10 cellular contexts compared by ENCODE assay signal in genomic region chr1:205351984-205352713, GRCh38. TPM values are rescaled to one million over a fixed set of nuclear protein-coding genes. Genes with fewer than 3 reads are reported as not detected.
A peak's percentile ranks its signal among the peaks of the same experiment; 100 is the strongest.
DNase-seq lines count a peak whose midpoint lies in the region; ATAC-seq lines count a peak whose summit lies in the region.
"Had no signal": no experiment of that assay in that cellular context is flagged by ENCODE, and none has a peak within 500 bp of the region (broad histone marks: within the 10 kb centered on the region; RNA-seq: fewer than 3 reads in every experiment).

No MANE protein-coding gene starts in this region.

- ATAC-seq in HG03342 (IDR thresholded peaks at IDR 0.05; ENCODE audit: unreplicated experiment) (no peak), HG03135 (IDR thresholded peaks at IDR 0.05; ENCODE audit: unreplicated experiment) (no peak)
- ATAC-seq in stimulated activated effector memory CD8-positive, alpha-beta T cell treated with anti-CD3 and anti-CD28 coated beads, Interleukin-12 subunit alpha, Interleukin-12 subunit beta, amount 100 ng/mL, for 72 hours = no peak

- H3K27me3 ChIP-seq in SJCRH30 = peaks cover 12% of the 10 kb centered on the region

- H3K9me3 Mint-ChIP-seq in stimulated activated effector memory CD8-positive, alpha-beta T cell treated with anti-CD3 and anti-CD28 coated beads, Interleukin-12 subunit alpha, Interleukin-12 subunit beta, amount 100 ng/mL, for 72 hours = no peaks in the 10 kb centered on the region
- H3K9me3 Mint-ChIP-seq: dendritic cell treated with granulocyte-macrophage colony-stimulating factor and Interleukin-4, amounts not matched to agents 40 ng/mL and 50 ng/mL, for 4 days had no signal

- H3K27ac ChIP-seq in SJCRH30 = no peak overlapping the region

- no peaks in the 10 kb centered on the region for H3K9me3 ChIP-seq in SJCRH30 (replicated peaks)

- no peak overlapping the region for H3K4me3 Mint-ChIP-seq in stimulated activated effector memory CD8-positive, alpha-beta T cell treated with anti-CD3 and anti-CD28 coated beads, Interleukin-12 subunit alpha, Interleukin-12 subunit beta, amount 100 ng/mL, for 72 hours
- H3K4me3 Mint-ChIP-seq: dendritic cell treated with granulocyte-macrophage colony-stimulating factor and Interleukin-4, amounts not matched to agents 40 ng/mL and 50 ng/mL, for 4 days had no signal

- no peak overlapping the region for H3K27ac Mint-ChIP-seq in stimulated activated effector memory CD8-positive, alpha-beta T cell treated with anti-CD3 and anti-CD28 coated beads, Interleukin-12 subunit alpha, Interleukin-12 subunit beta, amount 100 ng/mL, for 72 hours
- H3K27ac Mint-ChIP-seq: dendritic cell treated with granulocyte-macrophage colony-stimulating factor and Interleukin-4, amounts not matched to agents 40 ng/mL and 50 ng/mL, for 4 days had no signal

- DNase-seq in DMS53 (lab: John Stamatoyannopoulos, UW) (peak; percentile 91), NCI-H1694 (lab: John Stamatoyannopoulos, UW) (peak; percentile 98), SJCRH30 (peak; percentile 68 to 69), kidney tubule cell (ENCODE audit: low spot score) (peak; percentile 37), T-helper 9 cell (no peak)
- no peak for DNase-seq in stimulated activated effector memory CD8-positive, alpha-beta T cell treated with anti-CD3 and anti-CD28 coated beads, Interleukin-12 subunit alpha, Interleukin-12 subunit beta, amount 100 ng/mL, for 72 hours (ENCODE audit: low spot score in 2 of 2)
- DNase-seq: Calu3 had no signal

- no peaks in the 10 kb centered on the region for H3K36me3 ChIP-seq in SJCRH30

- H3K36me3 Mint-ChIP-seq in stimulated activated effector memory CD8-positive, alpha-beta T cell treated with anti-CD3 and anti-CD28 coated beads, Interleukin-12 subunit alpha, Interleukin-12 subunit beta, amount 100 ng/mL, for 72 hours = no peaks in the 10 kb centered on the region

- peaks cover 25% of the 10 kb centered on the region for H3K4me1 ChIP-seq in SJCRH30

- H3K4me3 ChIP-seq in SJCRH30 = no peak overlapping the region

- no peaks in the 10 kb centered on the region for H3K4me1 Mint-ChIP-seq in stimulated activated effector memory CD8-positive, alpha-beta T cell treated with anti-CD3 and anti-CD28 coated beads, Interleukin-12 subunit alpha, Interleukin-12 subunit beta, amount 100 ng/mL, for 72 hours

RNA-seq across cellular contexts. Expression of gene KLHDC8A, which starts 4.6 kb away (rescaled TPM):
- total RNA-seq in SJCRH30 (2014; rRNA removed; shearing (Covaris generic)) = not detected in 2 replicates
- total RNA-seq: Calu3 had no signal

RNA-seq across cellular contexts. Expression of gene NUAK2, which starts 30.6 kb away (rescaled TPM):
- total RNA-seq in SJCRH30 (2014; rRNA removed; shearing (Covaris generic)) = 2.1 and 2.2 TPM in 2 replicates

Comparison
In these comparisons a context has a peak if more than half of its experiments do, and no peak if none do; other contexts are left out.
1. DNase-seq: peak in DMS53 (single experiment), NCI-H1694 (single experiment), SJCRH30 (2 of 2) and kidney tubule cell (single experiment); none in stimulated activated effector memory CD8-positive, alpha-beta T cell treated with anti-CD3 and anti-CD28 coated beads, Interleukin-12 subunit alpha, Interleukin-12 subunit beta, amount 100 ng/mL, for 72 hours (0 of 2) and T-helper 9 cell (single experiment).